ENCODE assay signal across 1 cellular context in genomic region chr3:62414786-62415185, GRCh38.
TF ChIP-seq lines count a peak whose summit lies in the region.

No MANE protein-coding gene starts in this region.

TF ChIP-seq in WTC11, 78 proteins besides CTCF, POLR2A, EP300 and RAD21 (continued from another document):
- no peak for TF ChIP-seq CDX4 (CRISPR knock-in tag; IDR thresholded peaks at IDR 0.05; ENCODE audit: borderline replicate concordance)
- TF ChIP-seq STAT6 (CRISPR knock-in tag; conservative IDR thresholded peaks at IDR 0.05; ENCODE audit: low read depth), result no peak
- TF ChIP-seq ZNF416 (CRISPR knock-in tag; IDR thresholded peaks at IDR 0.05), result no peak
- TF ChIP-seq ATF2 (CRISPR knock-in tag; IDR thresholded peaks at IDR 0.05; ENCODE audit: borderline replicate concordance, low read depth), result no peak
- no peak for TF ChIP-seq FOXJ3 (CRISPR knock-in tag; IDR thresholded peaks at IDR 0.05; ENCODE audit: borderline replicate concordance)
- TF ChIP-seq FOXK1 (CRISPR knock-in tag; IDR thresholded peaks at IDR 0.05), result no peak
- TF ChIP-seq PREB (CRISPR knock-in tag; IDR thresholded peaks at IDR 0.05; ENCODE audit: borderline replicate concordance), result no peak
- TF ChIP-seq ZSCAN18 (CRISPR knock-in tag; IDR thresholded peaks at IDR 0.05), result no peak
- TF ChIP-seq ZNF317 (CRISPR knock-in tag; IDR thresholded peaks at IDR 0.05; ENCODE audit: borderline replicate concordance, low read depth), result no peak
- no peak for TF ChIP-seq OVOL2 (CRISPR knock-in tag; IDR thresholded peaks at IDR 0.05; ENCODE audit: borderline replicate concordance)
TF ChIP-seq in WTC11: peak in this region for 0.
